In genomic region chr4:71872767-71873422, GRCh38 we compare ENCODE assay signal across 26 cellular contexts.
"Had no signal": no experiment of that assay in that cellular context is flagged by ENCODE, and none has a peak within 500 bp of the region (broad histone marks: within the 10 kb centered on the region; RNA-seq: fewer than 3 reads in every experiment).

No MANE protein-coding gene starts in this region.

- H3K27ac ChIP-seq: adrenal gland, breast epithelium, WERI-Rb-1 had no signal

- H3K9me3 ChIP-seq: adrenal gland, breast epithelium, SK-N-SH had no signal

- H3K9me2 ChIP-seq: SK-N-SH had no signal

- H3K9ac ChIP-seq: SK-N-SH had no signal

- H3K27me3 ChIP-seq: adrenal gland, breast epithelium had no signal

- H3K4me2 ChIP-seq: SK-N-SH had no signal

- H3K36me3 ChIP-seq: adrenal gland, breast epithelium, WERI-Rb-1 had no signal

- H3K4me3 ChIP-seq: adrenal gland, breast epithelium, K562 had no signal

- ATAC-seq: activated CD4-positive, alpha-beta T cell treated with anti-CD3 and anti-CD28 coated beads for 36 hours; activated CD8-positive, alpha-beta T cell treated with anti-CD3 and anti-CD28 coated beads for 36 hours; K562; Panc1; Right ventricle myocardium inferior had no signal

- DNase-seq: activated CD4-positive, alpha-beta T cell treated with anti-CD3 and anti-CD28 coated beads for 36 hours; activated CD8-positive, alpha-beta memory T cell treated with anti-CD3 and anti-CD28 coated beads, Interleukin-2, amount 50 U/mL, for 4 hours; activated CD8-positive, alpha-beta T cell treated with anti-CD3 and anti-CD28 coated beads for 36 hours; activated naive CD4-positive, alpha-beta T cell treated with anti-CD3 and anti-CD28 coated beads, Interleukin-2, amount 50 U/mL, for 16 hours; activated naive CD8-positive, alpha-beta T cell treated with anti-CD3 and anti-CD28 coated beads, Interleukin-2, amount 10 ng/mL, durations not matched to agents 7 days and 5 days; adrenal gland; anterior cingulate cortex; Karpas-422; MM.1S; NCI-H1105; NCI-H1436 treated with DMSO at 0.1 percent for 48 hours; NCI-H187; NCI-H2081 treated with DMSO at 0.1 percent for 48 hours; NCI-H345; NCI-H510A; NCI-H526 treated with DMSO at 0.1 percent for 48 hours; NK-92 treated with Interleukin-12 subunit alpha and Interleukin-12 subunit beta, amount 100 ng/mL, for 24 hours; OCI-M1; RPMI8226; SK-N-SH; T-helper 1 cell; WERI-Rb-1 had no signal
